33 cellular contexts compared by ENCODE assay signal in genomic region chr15:28079313-28079969, GRCh38. TPM values are rescaled to one million over a fixed set of nuclear protein-coding genes. Genes with fewer than 3 reads are reported as not detected.
"Had no signal": no experiment of that assay in that cellular context is flagged by ENCODE, and none has a peak within 500 bp of the region (broad histone marks: within the 10 kb centered on the region; RNA-seq: fewer than 3 reads in every experiment).

No MANE protein-coding gene starts in this region.

- H3K4me3 ChIP-seq: adrenal gland, breast epithelium, Peyer's patch, SJCRH30 had no signal

- H3K4me1 Mint-ChIP-seq: activated CD4-positive, alpha-beta memory T cell treated with anti-CD3 and anti-CD28 coated beads, Interleukin-2, amount 10 ng/mL, durations not matched to agents 7 days and 5 days; activated CD4-positive, alpha-beta T cell treated with anti-CD3 and anti-CD28 coated beads for 36 hours; activated naive CD4-positive, alpha-beta T cell treated with anti-CD3 and anti-CD28 coated beads, Interleukin-2, amount 10 ng/mL, durations not matched to agents 7 days and 5 days; activated naive CD8-positive, alpha-beta T cell treated with anti-CD3 and anti-CD28 coated beads, Interleukin-2, amount 10 ng/mL, durations not matched to agents 7 days and 5 days; IgD-negative memory B cell had no signal

- H3K27me3 ChIP-seq: adrenal gland, breast epithelium, Peyer's patch, SJCRH30 had no signal

- H3K9ac ChIP-seq: KMS-11, SK-N-SH had no signal

- H3K27ac Mint-ChIP-seq: activated CD4-positive, alpha-beta memory T cell treated with anti-CD3 and anti-CD28 coated beads, Interleukin-2, amount 10 ng/mL, durations not matched to agents 7 days and 5 days; activated CD4-positive, alpha-beta T cell treated with anti-CD3 and anti-CD28 coated beads for 36 hours; activated naive CD4-positive, alpha-beta T cell treated with anti-CD3 and anti-CD28 coated beads, Interleukin-2, amount 10 ng/mL, durations not matched to agents 7 days and 5 days; activated naive CD8-positive, alpha-beta T cell treated with anti-CD3 and anti-CD28 coated beads, Interleukin-2, amount 10 ng/mL, durations not matched to agents 7 days and 5 days; activated T-cell treated with anti-CD3 and anti-CD28 coated beads, Interleukin-2, amount 50 U/mL, for 72 hours; activated T-helper 2 cell treated with anti-CD3 and anti-CD28 coated beads, Interferon-gamma antibody, Interleukin-2, Interleukin-4, amounts not matched to agents 10 μg/mL and 5 μg/mL and 100 μg/mL, durations not matched to agents 14 hours and 24 hours and 36 hours; IgD-negative memory B cell had no signal

- H3K27ac ChIP-seq: adrenal gland, breast epithelium, KMS-11, Peyer's patch, RWPE1, SJCRH30, VCaP had no signal

- H3K4me3 Mint-ChIP-seq: activated CD4-positive, alpha-beta memory T cell treated with anti-CD3 and anti-CD28 coated beads, Interleukin-2, amount 10 ng/mL, durations not matched to agents 7 days and 5 days; activated CD4-positive, alpha-beta T cell treated with anti-CD3 and anti-CD28 coated beads for 36 hours; activated naive CD4-positive, alpha-beta T cell treated with anti-CD3 and anti-CD28 coated beads, Interleukin-2, amount 10 ng/mL, durations not matched to agents 7 days and 5 days; activated naive CD8-positive, alpha-beta T cell treated with anti-CD3 and anti-CD28 coated beads, Interleukin-2, amount 10 ng/mL, durations not matched to agents 7 days and 5 days; activated T-cell treated with anti-CD3 and anti-CD28 coated beads, Interleukin-2, amount 50 U/mL, for 72 hours; IgD-negative memory B cell had no signal

- H3K9me3 ChIP-seq: adrenal gland, SJCRH30, SK-N-SH had no signal

- H3K36me3 Mint-ChIP-seq: activated naive CD4-positive, alpha-beta T cell treated with anti-CD3 and anti-CD28 coated beads, Interleukin-2, amount 10 ng/mL, durations not matched to agents 7 days and 5 days; activated naive CD8-positive, alpha-beta T cell treated with anti-CD3 and anti-CD28 coated beads, Interleukin-2, amount 10 ng/mL, durations not matched to agents 7 days and 5 days; IgD-negative memory B cell had no signal

- DNase-seq: activated CD4-positive, alpha-beta memory T cell treated with anti-CD3 and anti-CD28 coated beads, Interleukin-2, amount 10 ng/mL, durations not matched to agents 7 days and 5 days; activated CD4-positive, alpha-beta T cell treated with anti-CD3 and anti-CD28 coated beads for 36 hours; activated CD4-positive, alpha-beta T cell treated with anti-CD3 and anti-CD28 coated beads, Interleukin-2, amount 50 U/mL, for 1 hour; activated gamma-delta T cell treated with Interleukin-2 at 50 U/mL for 16 hours; activated naive CD4-positive, alpha-beta T cell treated with anti-CD3 and anti-CD28 coated beads, Interleukin-2, amount 10 ng/mL, durations not matched to agents 7 days and 5 days; activated naive CD8-positive, alpha-beta T cell treated with anti-CD3 and anti-CD28 coated beads, Interleukin-2, amount 10 ng/mL, durations not matched to agents 7 days and 5 days; activated T-cell treated with anti-CD3 and anti-CD28 coated beads for 4 hours; activated T-cell treated with anti-CD3 and anti-CD28 coated beads, Interleukin-2, amount 50 U/mL, for 72 hours; adrenal gland; anterior cingulate cortex; caudate nucleus; NCI-H1105; NCI-H1436 treated with DMSO at 0.1 percent for 48 hours; NCI-H187; NCI-H2081 treated with DMSO at 0.1 percent for 48 hours; NCI-H2227 treated with DMSO at 0.1 percent for 48 hours; NCI-H69; NK-92 treated with Interleukin-12 subunit alpha and Interleukin-12 subunit beta, amount 100 ng/mL, for 24 hours; OCI-M1; Peyer's patch; Right ventricle myocardium superior; SJCRH30; SK-N-SH; T-helper 1 cell had no signal

- H3K4me2 ChIP-seq: KMS-11, SK-N-SH had no signal

- H3K36me3 ChIP-seq: adrenal gland, breast epithelium, Peyer's patch, SJCRH30 had no signal

- H3K27me3 Mint-ChIP-seq: activated CD4-positive, alpha-beta memory T cell treated with anti-CD3 and anti-CD28 coated beads, Interleukin-2, amount 10 ng/mL, durations not matched to agents 7 days and 5 days had no signal

- ATAC-seq: activated CD4-positive, alpha-beta T cell treated with anti-CD3 and anti-CD28 coated beads for 36 hours; activated T-cell treated with anti-CD3 and anti-CD28 coated beads, Interleukin-2, amount 50 U/mL, for 72 hours had no signal

- H3K4me1 ChIP-seq: adrenal gland, breast epithelium, Peyer's patch, SJCRH30 had no signal

- H3K9me3 Mint-ChIP-seq: activated CD4-positive, alpha-beta memory T cell treated with anti-CD3 and anti-CD28 coated beads, Interleukin-2, amount 10 ng/mL, durations not matched to agents 7 days and 5 days; activated naive CD4-positive, alpha-beta T cell treated with anti-CD3 and anti-CD28 coated beads, Interleukin-2, amount 10 ng/mL, durations not matched to agents 7 days and 5 days; activated naive CD8-positive, alpha-beta T cell treated with anti-CD3 and anti-CD28 coated beads, Interleukin-2, amount 10 ng/mL, durations not matched to agents 7 days and 5 days; activated T-cell treated with anti-CD3 and anti-CD28 coated beads, Interleukin-2, amount 50 U/mL, for 72 hours; activated T-helper 2 cell treated with anti-CD3 and anti-CD28 coated beads, Interferon-gamma antibody, Interleukin-2, Interleukin-4, amounts not matched to agents 10 μg/mL and 5 μg/mL and 100 μg/mL, durations not matched to agents 14 hours and 24 hours and 36 hours had no signal

RNA-seq across cellular contexts. Expression of gene OCA2, which starts 19.7 kb away (rescaled TPM):
- total RNA-seq: activated CD4-positive, alpha-beta memory T cell treated with anti-CD3 and anti-CD28 coated beads, Interleukin-2, amount 10 ng/mL, durations not matched to agents 7 days and 5 days; activated CD4-positive, alpha-beta T cell treated with anti-CD3 and anti-CD28 coated beads for 36 hours; activated CD8-positive, alpha-beta memory T cell treated with anti-CD3 and anti-CD28 coated beads for 36 hours; activated naive CD8-positive, alpha-beta T cell treated with anti-CD3 and anti-CD28 coated beads, Interleukin-2, amount 10 ng/mL, durations not matched to agents 7 days and 5 days; activated T-helper 2 cell treated with anti-CD3 and anti-CD28 coated beads, Interferon-gamma antibody, Interleukin-2, Interleukin-4, amounts not matched to agents 10 μg/mL and 5 μg/mL and 100 μg/mL, durations not matched to agents 14 hours and 24 hours and 36 hours; MCF 10A; SJCRH30; T-helper 2 cell treated with Interferon-gamma antibody and Interleukin-4, amounts not matched to agents 100 ng/mL and 5 ng/mL, for 36 hours had no signal
- polyA plus RNA-seq: IgD-negative memory B cell had no signal
